9 cellular contexts compared by ENCODE assay signal in the genomic region with DNA sequence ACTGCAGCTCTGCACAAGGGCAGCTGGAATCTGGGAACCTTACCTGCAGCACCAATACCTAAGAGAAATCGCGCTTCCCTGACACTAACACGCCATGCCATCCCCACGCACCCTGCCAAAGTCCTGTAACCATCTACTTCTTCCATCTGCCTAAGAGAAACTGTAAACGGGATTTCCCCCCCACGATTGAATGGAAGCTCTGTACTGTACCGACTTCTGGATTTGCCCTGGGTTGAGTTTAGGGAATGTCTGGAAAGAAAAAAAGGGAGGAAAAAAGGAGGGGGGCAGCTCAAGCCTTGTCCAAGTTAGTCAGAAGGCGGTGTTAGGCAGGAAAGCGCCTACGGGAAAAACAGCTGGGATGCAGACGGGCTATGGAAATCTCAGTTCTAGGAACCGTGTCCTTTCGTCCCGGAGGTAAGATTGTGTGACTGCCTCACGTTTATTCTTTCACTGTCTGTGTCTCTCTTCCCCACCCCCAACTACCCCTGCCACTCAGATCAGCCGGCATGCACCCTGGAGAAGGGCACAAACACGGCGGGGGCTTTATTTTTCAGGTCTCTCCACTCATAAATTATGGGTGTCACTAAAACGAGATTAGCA.
DNase-seq lines count a peak whose midpoint lies in the region; ATAC-seq and TF ChIP-seq lines count a peak whose summit lies in the region.
"Had no signal": no experiment of that assay in that cellular context is flagged by ENCODE, and none has a peak within 500 bp of the region (broad histone marks: within the 10 kb centered on the region; RNA-seq: fewer than 3 reads in every experiment).

No MANE protein-coding gene starts in this region.

- ATAC-seq in psoas muscle: peak; percentile 12 to 43 (median 22)

- H3K4me3 ChIP-seq in SJCRH30 (peak overlapping the region; percentile 45), foreskin fibroblast (ENCODE audit: low read depth in 1 of 2, low read length in 2 of 2) (peak overlapping the region; percentile 37 to 52), psoas muscle (peak overlapping the region; percentile 71)

- H3K4me1 ChIP-seq in SJCRH30 (no peaks in the 10 kb centered on the region), psoas muscle (no peaks in the 10 kb centered on the region)

- TF ChIP-seq CTCF in GM10248 (IDR thresholded peaks at IDR 0.05; ENCODE audit: control extremely low read depth, extremely low read depth, low read depth, missing control alignments) (no peak), foreskin fibroblast (IDR thresholded peaks at IDR 0.05; ENCODE audit: low read depth, low read length) (no peak), psoas muscle (IDR thresholded peaks at IDR 0.05) (no peak)

- POLR2A ChIA-PET in GM10248 (lab: Yijun Ruan, JAX): no interaction called here

- intact Hi-C loops in psoas muscle (cut with DNase I): loop anchor here (5.0 to 10.0 kb wide), 3 partner anchors 671 to 961 kb away; no protein-coding TSS in a partner anchor

- 1 to 3% (median 1%) methylated on average over 19 of the region's 19 CpGs for WGBS in psoas muscle, 3 donors

- DNase-seq in GM10248 (ENCODE audit: extremely low spot score) (peak; percentile 15), SJCRH30 (peak; percentile 13 to 60), foreskin fibroblast (peak in 1 of 2 donors; percentile 52), psoas muscle (peak in 1 of 2 donors; percentile 34), mucosa of gallbladder (ENCODE audit: low spot score) (no peak), amygdala (lab: John Stamatoyannopoulos, UW) (no peak)
- no peak for DNase-seq in activated CD4-positive, CD25-positive, alpha-beta regulatory T cell (lab: John Stamatoyannopoulos, UW)
- no peak for DNase-seq in activated effector memory CD4-positive, alpha-beta T cell treated with anti-CD3 and anti-CD28 coated beads, Interleukin-2, amount 50 U/mL, for 16 hours

- H3K36me3 ChIP-seq in SJCRH30 (no peaks in the 10 kb centered on the region), psoas muscle (ENCODE audit: insufficient read depth in 1 of 2, low read depth in 1 of 2) (no peaks in the 10 kb centered on the region)
- H3K36me3 ChIP-seq: neutrophil had no signal

- H3K27me3 ChIP-seq in SJCRH30 (peaks cover 15% of the 10 kb centered on the region), psoas muscle (ENCODE audit: insufficient read depth in 3 of 3, low read length in 2 of 3) (peaks cover 0 to 8% (median 0%) of the 10 kb centered on the region in 3 donors)

- H3K27ac ChIP-seq in SJCRH30 (no peak overlapping the region), psoas muscle (peak overlapping the region; percentile 87)
- H3K27ac ChIP-seq: neutrophil had no signal

- H3K9me3 ChIP-seq in SJCRH30 (replicated peaks) (no peaks in the 10 kb centered on the region), psoas muscle (no peaks in the 10 kb centered on the region)
- H3K9me3 ChIP-seq: neutrophil had no signal

- CTCF ChIA-PET in GM10248 (lab: Yijun Ruan, JAX): interaction anchor here (0.9 to 2.6 kb wide), 32 partner anchors 10 to 1286 kb away, joined by 3 to 33 read pairs (median 6); no protein-coding TSS in a partner anchor

Comparison
In these comparisons a context has a peak if more than half of its experiments do, and no peak if none do; other contexts are left out.
1. DNase-seq: peak in GM10248 (single experiment) and SJCRH30 (2 of 2); none in activated CD4-positive, CD25-positive, alpha-beta regulatory T cell (0 of 4), mucosa of gallbladder (single experiment), amygdala (0 of 56) and activated effector memory CD4-positive, alpha-beta T cell treated with anti-CD3 and anti-CD28 coated beads, Interleukin-2, amount 50 U/mL, for 16 hours (single experiment).
2. Peak in every context shown above with its lines, with median percentiles within 50 percentile points of each other: H3K4me3 ChIP-seq.